8 cellular contexts compared by ENCODE assay signal in genomic region chr20:16821211-16822089, GRCh38.
DNase-seq lines count a peak whose midpoint lies in the region; ATAC-seq, FAIRE-seq and TF ChIP-seq lines count a peak whose summit lies in the region.

No MANE protein-coding gene starts in this region.

- H3K4me3 ChIP-seq in AG09309 (ENCODE audit: control insufficient read depth, low read depth, low read length): no peak overlapping the region
- no peak overlapping the region for H3K4me3 ChIP-seq in uterus

- no peaks in the 10 kb centered on the region for H3K4me1 ChIP-seq in uterus

- no peak for TF ChIP-seq POLR2A in uterus (IDR thresholded peaks at IDR 0.05)

- no peak overlapping the region for H3K27ac ChIP-seq in uterus

- peak; percentile 92 for TF ChIP-seq CTCF in AG09309 (IDR thresholded peaks at IDR 0.05; ENCODE audit: control insufficient read depth, insufficient read depth, low read depth, low read length, missing control alignments)
- peak; percentile 93 for TF ChIP-seq CTCF in GM12873 (IDR thresholded peaks at IDR 0.05; ENCODE audit: insufficient read depth, low read depth, low read length, missing control alignments)
- peak in 2 of 4 experiments; percentile 26 to 31 for TF ChIP-seq CTCF in uterus (IDR thresholded peaks at IDR 0.05)

- no peak for DNase-seq in AG09309 (ENCODE audit: low read depth)
- peak; percentile 50 for DNase-seq in NCI-H69 (lab: John Stamatoyannopoulos, UW)
- peak; percentile 18 for DNase-seq in amniotic stem cell (lab: John Stamatoyannopoulos, UW)
- peak; percentile 99 for DNase-seq in kidney tubule cell (ENCODE audit: low spot score)
- peak; percentile 57 for DNase-seq in urothelium cell line (ENCODE audit: low spot score)
- DNase-seq in uterus: no peak

- peak; percentile 61 for ATAC-seq in HG03139 (IDR thresholded peaks at IDR 0.05; ENCODE audit: unreplicated experiment)

- H3K36me3 ChIP-seq in uterus: no peaks in the 10 kb centered on the region

- no peaks in the 10 kb centered on the region for H3K27me3 ChIP-seq in uterus

- FAIRE-seq in urothelium cell line (lab: Jason Lieb, UNC): peak; percentile 30

- H3K9me3 ChIP-seq in uterus: no peaks in the 10 kb centered on the region

- intact Hi-C loops in uterus (cut with DNase I; ENCODE audit: low total_unique reads): no loop called here

Comparison
In these comparisons a context has a peak if more than half of its experiments do, and no peak if none do; other contexts are left out.
1. DNase-seq: peak in NCI-H69 (single experiment), amniotic stem cell (single experiment), kidney tubule cell (single experiment) and urothelium cell line (single experiment); none in AG09309 (single experiment) and uterus (0 of 2).